ENCODE assay signal across 8 cellular contexts in genomic region chr2:74529357-74530238, GRCh38. TPM values are rescaled to one million over a fixed set of nuclear protein-coding genes. Genes with fewer than 3 reads are reported as not detected.
A peak's percentile ranks its signal among the peaks of the same experiment; 100 is the strongest.
DNase-seq lines count a peak whose midpoint lies in the region; ATAC-seq and TF ChIP-seq lines count a peak whose summit lies in the region.

AUP1 (minus strand) TSS chr2:74529706; CDS start chr2:74529629, 77 bp downstream.
HTRA2 (plus strand) TSS chr2:74529933; CDS start chr2:74530007, 74 bp downstream.

- H3K27ac ChIP-seq in right atrium auricular region (peak within 1 kb of the TSS; percentile 78 to 87), uterus (peak within 1 kb of the TSS; percentile 75 to 88)

- intact Hi-C loops in T-helper 2 cell treated with Interferon-gamma antibody and Interleukin-4, amounts not matched to agents 100 ng/mL and 5 ng/mL, for 36 hours (cut with micrococcal nuclease) = loop anchor here (1.0 to 5.0 kb wide), 11 partner anchors 15 to 793 kb away; partner anchors contain the start of genes C2orf81, DOK1, LBX2 and MRPL53
- intact Hi-C loops in uterus (cut with DNase I; ENCODE audit: low total_unique reads) = no loop called here

- ATAC-seq in GM18498 (IDR thresholded peaks at IDR 0.05; ENCODE audit: unreplicated experiment) (peak; percentile 80), HG02938 (IDR thresholded peaks at IDR 0.05; ENCODE audit: unreplicated experiment) (peak; percentile 74)

- H3K4me3 ChIP-seq in right atrium auricular region (peak within 1 kb of the TSS; percentile 68 to 89), uterus (peak within 1 kb of the TSS; percentile 69 to 84)

- H3K9me3 ChIP-seq in right atrium auricular region (no peaks in the 10 kb centered on the region), uterus (no peaks in the 10 kb centered on the region)

- TF ChIP-seq CTCF in right atrium auricular region (IDR thresholded peaks at IDR 0.05) (no peak), uterus (IDR thresholded peaks at IDR 0.05) (peak in 1 of 4 experiments; percentile 23)

- no peaks in the 10 kb centered on the region for H3K27me3 ChIP-seq in right atrium auricular region
- H3K27me3 ChIP-seq in uterus = no peaks in the 10 kb centered on the region

- DNase-seq in NCI-H187 treated with DMSO at 0.1 percent for 48 hours (lab: John Stamatoyannopoulos, UW) (peak; percentile 55), anterior cingulate cortex (lab: John Stamatoyannopoulos, UW) (peak; percentile 85 to 99 (median 98)), right atrium auricular region (ENCODE audit: low spot score) (peak; percentile 98), pulmonary artery endothelial cell (ENCODE audit: low read depth, low spot score) (peak; percentile 91), uterus (peak; percentile 98)

- peak; percentile 14 to 85 for TF ChIP-seq POLR2A in uterus (IDR thresholded peaks at IDR 0.05)

- peaks cover 0 to 30% of the 10 kb centered on the region in 2 donors for H3K4me1 ChIP-seq in right atrium auricular region
- H3K4me1 ChIP-seq in uterus = peaks cover 0 to 8% of the 10 kb centered on the region in 2 donors

- H3K36me3 ChIP-seq in right atrium auricular region (peaks cover 36% of the 10 kb centered on the region), uterus (no peaks in the 10 kb centered on the region)

RNA-seq across cellular contexts. Expression of gene AUP1, which starts in this region (rescaled TPM):
- 148 and 150 TPM in 2 replicates for total RNA-seq in T-helper 2 cell treated with Interferon-gamma antibody and Interleukin-4, amounts not matched to agents 100 ng/mL and 5 ng/mL, for 36 hours
- total RNA-seq in right atrium auricular region (10 to 100 TPM; 55.2 to 80.9 TPM), pulmonary artery endothelial cell (95.4 and 124 TPM in 2 replicates), uterus (10 to 100 TPM; 62.8 to 87.0 (median 70.7) TPM)

RNA-seq across cellular contexts. Expression of gene HTRA2, which starts in this region (rescaled TPM):
- 48.1 and 49.7 TPM in 2 replicates for total RNA-seq in T-helper 2 cell treated with Interferon-gamma antibody and Interleukin-4, amounts not matched to agents 100 ng/mL and 5 ng/mL, for 36 hours
- total RNA-seq in right atrium auricular region (10 to 100 TPM; 16.0 to 27.3 TPM), pulmonary artery endothelial cell (52.5 and 59.9 TPM in 2 replicates), uterus (10 to 100 TPM; 13.1 to 40.1 (median 33.9) TPM)

Comparison
In these comparisons a context has a peak if more than half of its experiments do, and no peak if none do; other contexts are left out.
1. Peak in every context shown above with its lines: DNase-seq, ATAC-seq, H3K4me3 ChIP-seq and H3K27ac ChIP-seq.